In genomic region chr22:46010177-46010867, GRCh38 we compare ENCODE assay signal across 11 cellular contexts. TPM values are rescaled to one million over a fixed set of nuclear protein-coding genes. Genes with fewer than 3 reads are reported as not detected.
DNase-seq lines count a peak whose midpoint lies in the region; ATAC-seq, FAIRE-seq and TF ChIP-seq lines count a peak whose summit lies in the region.
"Had no signal": no experiment of that assay in that cellular context is flagged by ENCODE, and none has a peak within 500 bp of the region (broad histone marks: within the 10 kb centered on the region; RNA-seq: fewer than 3 reads in every experiment).

No MANE protein-coding gene starts in this region.

- H3K27me3 Mint-ChIP-seq in activated T-cell treated with anti-CD3 and anti-CD28 coated beads, Interleukin-2, amount 50 U/mL, for 72 hours (ENCODE audit: low read depth): no peaks in the 10 kb centered on the region

- peak overlapping the region in 6 of 11 experiments; percentile 7 to 99 (median 36); a peak in 3 of 22 replicates for H3K4me2 ChIP-seq in BLaER1 treated with 17β-estradiol and CSF1 and Interleukin-3, amounts not matched to agents 10 nM and 100 nM
- no peak overlapping the region for H3K4me2 ChIP-seq in osteoblast (ENCODE audit: insufficient read depth, low read length)
- no peak overlapping the region for H3K4me2 ChIP-seq in smooth muscle cell

- H4K20me1 ChIP-seq in BLaER1 treated with 17β-estradiol and CSF1 and Interleukin-3, amounts not matched to agents 10 nM and 100 nM: no peaks in the 10 kb centered on the region
- H4K20me1 ChIP-seq in osteoblast (ENCODE audit: insufficient read depth, low read length) (no peaks in the 10 kb centered on the region), smooth muscle cell (ENCODE audit: low read depth) (no peaks in the 10 kb centered on the region)

- H3K79me2 ChIP-seq in osteoblast (ENCODE audit: insufficient read depth, low read length) (peaks cover 51% of the 10 kb centered on the region), smooth muscle cell (ENCODE audit: low read depth) (no peaks in the 10 kb centered on the region)

- TF ChIP-seq POLR2A in GM12891 (IDR thresholded peaks at IDR 0.05; ENCODE audit: low read depth, low read length): no peak

- DNase-seq in RKO (ENCODE audit: low spot score) (peak; percentile 27), fibroblast of mammary gland (ENCODE audit: low read depth) (peak; percentile 77), osteoblast (ENCODE audit: insufficient read length, low spot score, missing footprints) (peak; percentile 96), GM12891 (ENCODE audit: insufficient read length, low spot score) (no peak), D341Med (ENCODE audit: low spot score) (no peak), smooth muscle cell (lab: John Stamatoyannopoulos, UW; ENCODE audit: unreplicated experiment) (no peak)
- no peak for DNase-seq in activated T-cell treated with anti-CD3 and anti-CD28 coated beads, Interleukin-2, amount 50 U/mL, for 72 hours
- DNase-seq: AML-193, GF-D8 had no signal

- H3K4me1 ChIP-seq in BLaER1 treated with 17β-estradiol and CSF1 and Interleukin-3, amounts not matched to agents 10 nM and 100 nM: peaks cover 55 to 80% (median 72%) of the 10 kb centered on the region in 10 experiments
- H3K4me1 ChIP-seq in osteoblast (ENCODE audit: insufficient read depth, low read length) (peaks cover 55% of the 10 kb centered on the region), smooth muscle cell (ENCODE audit: low read depth) (peaks cover 22% of the 10 kb centered on the region)

- ATAC-seq in activated T-cell treated with anti-CD3 and anti-CD28 coated beads, Interleukin-2, amount 50 U/mL, for 72 hours (replicated peaks in 1 of 2): no peak

- H3K27ac Mint-ChIP-seq in activated T-cell treated with anti-CD3 and anti-CD28 coated beads, Interleukin-2, amount 50 U/mL, for 72 hours: no peak overlapping the region

- peaks cover 0 to 2% of the 10 kb centered on the region in 2 donors for H3K36me3 Mint-ChIP-seq in activated T-cell treated with anti-CD3 and anti-CD28 coated beads, Interleukin-2, amount 50 U/mL, for 72 hours (ENCODE audit: insufficient read depth in 2 of 2)

- no peaks in the 10 kb centered on the region for H3K36me3 ChIP-seq in BLaER1 treated with 17β-estradiol and CSF1 and Interleukin-3, amounts not matched to agents 10 nM and 100 nM
- H3K36me3 ChIP-seq in osteoblast (ENCODE audit: insufficient read depth, low read length): no peaks in the 10 kb centered on the region
- H3K36me3 ChIP-seq in smooth muscle cell (ENCODE audit: low read depth): no peaks in the 10 kb centered on the region

- H3K27me3 ChIP-seq in BLaER1 treated with 17β-estradiol and CSF1 and Interleukin-3, amounts not matched to agents 10 nM and 100 nM: peaks cover 0 to 8% (median 0%) of the 10 kb centered on the region in 11 experiments; a peak in 5 of 22 replicates
- no peaks in the 10 kb centered on the region for H3K27me3 ChIP-seq in osteoblast (ENCODE audit: insufficient read depth, low read length)
- no peaks in the 10 kb centered on the region for H3K27me3 ChIP-seq in smooth muscle cell (ENCODE audit: low read depth)

- H3K27ac ChIP-seq in BLaER1 treated with 17β-estradiol and CSF1 and Interleukin-3, amounts not matched to agents 10 nM and 100 nM: no peak overlapping the region
- H3K27ac ChIP-seq in osteoblast (ENCODE audit: low read depth, low read length) (peak overlapping the region; percentile 97), smooth muscle cell (ENCODE audit: low read depth) (no peak overlapping the region)

- TF ChIP-seq CTCF in fibroblast of mammary gland (conservative IDR thresholded peaks at IDR 0.05; ENCODE audit: control insufficient read depth, insufficient read depth, low read depth, low read length) (no peak), osteoblast (IDR thresholded peaks at IDR 0.05; ENCODE audit: extremely low read depth, low read depth, low read length) (no peak), smooth muscle cell (IDR thresholded peaks at IDR 0.05; ENCODE audit: borderline replicate concordance, insufficient read depth, poor library complexity, severe bottlenecking) (no peak)

- peaks cover 0 to 3% of the 10 kb centered on the region in 2 donors for H3K9me3 Mint-ChIP-seq in activated T-cell treated with anti-CD3 and anti-CD28 coated beads, Interleukin-2, amount 50 U/mL, for 72 hours

- peaks cover 11% of the 10 kb centered on the region for H3K4me1 Mint-ChIP-seq in activated T-cell treated with anti-CD3 and anti-CD28 coated beads, Interleukin-2, amount 50 U/mL, for 72 hours (ENCODE audit: low read depth)

- H3F3A ChIP-seq in smooth muscle cell (ENCODE audit: low read depth): no peaks in the 10 kb centered on the region

- no peak for FAIRE-seq in GM12891 (lab: Jason Lieb, UNC)

- H3K4me3 ChIP-seq in BLaER1 treated with 17β-estradiol and CSF1 and Interleukin-3, amounts not matched to agents 10 nM and 100 nM: no peak overlapping the region
- no peak overlapping the region for H3K4me3 ChIP-seq in fibroblast of mammary gland (ENCODE audit: control insufficient read depth, low read depth, low read length)
- H3K4me3 ChIP-seq in osteoblast (ENCODE audit: insufficient read depth, low read length): no peak overlapping the region
- no peak overlapping the region for H3K4me3 ChIP-seq in smooth muscle cell
- H3K4me3 ChIP-seq: coronary artery had no signal

- H2AFZ ChIP-seq in osteoblast (ENCODE audit: low read length) (no peak overlapping the region), smooth muscle cell (ENCODE audit: low read depth) (no peak overlapping the region)

- peaks cover 0 to 17% (median 10%) of the 10 kb centered on the region in 11 experiments; a peak in 19 of 22 replicates for H3K9me3 ChIP-seq in BLaER1 treated with 17β-estradiol and CSF1 and Interleukin-3, amounts not matched to agents 10 nM and 100 nM (replicated peaks in 1 of 11)
- peaks cover 4% of the 10 kb centered on the region for H3K9me3 ChIP-seq in osteoblast (ENCODE audit: low read depth, low read length)
- no peaks in the 10 kb centered on the region for H3K9me3 ChIP-seq in smooth muscle cell (replicated peaks; ENCODE audit: low read depth)

- no peak overlapping the region for H3K4me3 Mint-ChIP-seq in activated T-cell treated with anti-CD3 and anti-CD28 coated beads, Interleukin-2, amount 50 U/mL, for 72 hours

- peak overlapping the region in 1 of 11 experiments; percentile 19; a peak in 1 of 22 replicates for H3K9ac ChIP-seq in BLaER1 treated with 17β-estradiol and CSF1 and Interleukin-3, amounts not matched to agents 10 nM and 100 nM
- no peak overlapping the region for H3K9ac ChIP-seq in smooth muscle cell (ENCODE audit: low read depth)

- 97% methylated on average over 8 of the region's 8 CpGs for WGBS in smooth muscle cell (ENCODE audit: low lambda C conversion rate)

TF ChIP-seq in GM12891, 5 proteins besides CTCF, POLR2A, EP300 and RAD21:
- TF ChIP-seq TAF1 (IDR thresholded peaks at IDR 0.05; ENCODE audit: low read depth, low read length) (no peak), SPI1 (IDR thresholded peaks at IDR 0.05; ENCODE audit: low read depth, low read length) (no peak)

RNA-seq across cellular contexts. Expression of gene WNT7B, which starts 33.4 kb away (rescaled TPM):
- total RNA-seq in osteoblast (0.59 TPM in 1 of 2 replicates, not detected in the other), smooth muscle cell (0.45 and 1.6 TPM in 2 replicates)
- polyA plus RNA-seq in GM12891 (2012; ENCODE audit: low read depth, missing spikeins): 1.3 TPM
- not detected for total RNA-seq in activated T-cell treated with anti-CD3 and anti-CD28 coated beads, Interleukin-2, amount 50 U/mL, for 72 hours
- polyA plus RNA-seq in smooth muscle cell: 0.69 and 3.2 TPM in 2 replicates

Comparison
In these comparisons a context has a peak if more than half of its experiments do, and no peak if none do; other contexts are left out.
1. H3K4me2 ChIP-seq: peak in BLaER1 treated with 17β-estradiol and CSF1 and Interleukin-3, amounts not matched to agents 10 nM and 100 nM (6 of 11); none in osteoblast (single experiment) and smooth muscle cell (single experiment).
2. DNase-seq: peak in RKO (single experiment), fibroblast of mammary gland (single experiment) and osteoblast (single experiment); none in GM12891 (single experiment), activated T-cell treated with anti-CD3 and anti-CD28 coated beads, Interleukin-2, amount 50 U/mL, for 72 hours (0 of 2), D341Med (single experiment) and smooth muscle cell (single experiment).